Comparison of ENCODE assay signal across 8 cellular contexts in the genomic region with DNA sequence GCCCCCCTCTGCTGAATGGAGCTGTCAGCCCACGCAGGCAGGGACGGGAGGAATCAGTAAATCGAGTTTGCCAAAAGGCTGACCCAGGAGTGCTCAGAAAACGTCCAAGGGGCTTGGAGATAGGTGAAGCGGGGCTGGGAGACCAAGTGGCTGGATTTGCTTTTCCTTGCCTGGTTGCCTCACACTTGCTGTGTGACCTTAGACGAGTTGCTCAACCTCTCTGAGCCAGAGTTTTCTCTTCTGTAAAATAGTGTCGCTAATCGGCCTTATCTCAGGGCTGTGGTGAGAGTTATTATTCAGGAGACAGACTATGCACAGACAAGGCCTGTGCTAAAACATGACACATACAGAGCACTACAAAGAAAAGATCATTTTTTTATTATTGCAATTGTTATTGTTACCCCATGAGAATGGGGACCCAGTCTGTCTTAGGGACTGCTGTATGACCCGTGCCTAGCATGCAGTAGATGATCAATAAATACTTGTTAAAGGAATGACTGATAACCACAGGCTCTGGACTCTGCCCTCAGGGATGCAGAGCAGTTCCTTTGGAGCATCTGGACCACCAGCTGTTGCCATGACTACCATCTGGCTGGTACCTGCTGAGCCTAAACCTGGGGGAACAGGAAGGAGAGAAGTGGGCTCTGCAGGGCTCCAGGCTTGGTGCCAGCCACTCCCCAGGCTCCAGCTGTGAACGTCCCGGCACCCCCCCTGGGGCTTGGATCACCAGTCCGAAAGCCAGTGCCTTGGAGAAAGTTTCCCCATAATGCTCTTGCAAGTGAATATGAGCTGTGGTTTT. TPM values are rescaled to one million over a fixed set of nuclear protein-coding genes. Genes with fewer than 3 reads are reported as not detected.
DNase-seq lines count a peak whose midpoint lies in the region; ATAC-seq, FAIRE-seq and TF ChIP-seq lines count a peak whose summit lies in the region.

No MANE protein-coding gene starts in this region.

- TF ChIP-seq CTCF in heart left ventricle (IDR thresholded peaks at IDR 0.05), result no peak

- peak overlapping the region; percentile 62 for H3K27ac Mint-ChIP-seq in activated T-helper 1 cell treated with anti-CD3 and anti-CD28 coated beads, Interleukin-12 subunit alpha, Interleukin-12 subunit beta, Interleukin-2, Interleukin-4 antibody, amounts not matched to agents 30 ng/mL and 10 ng/mL and 1 ng/mL, durations not matched to agents 14 hours and 24 hours and 36 hours

- WGBS in heart left ventricle, 4 donors, result 27 to 37% (median 32%) methylated on average over 12 of the region's 12 CpGs

- H3K4me1 Mint-ChIP-seq in activated T-helper 1 cell treated with anti-CD3 and anti-CD28 coated beads, Interleukin-12 subunit alpha, Interleukin-12 subunit beta, Interleukin-2, Interleukin-4 antibody, amounts not matched to agents 30 ng/mL and 10 ng/mL and 1 ng/mL, durations not matched to agents 14 hours and 24 hours and 36 hours (ENCODE audit: low read depth), result peaks cover 18% of the 10 kb centered on the region

- H3K4me3 ChIP-seq in heart left ventricle, result peak overlapping the region; percentile 32 to 77 (median 58)

- peaks cover 26% of the 10 kb centered on the region for H3K27me3 Mint-ChIP-seq in activated T-helper 1 cell treated with anti-CD3 and anti-CD28 coated beads, Interleukin-12 subunit alpha, Interleukin-12 subunit beta, Interleukin-2, Interleukin-4 antibody, amounts not matched to agents 30 ng/mL and 10 ng/mL and 1 ng/mL, durations not matched to agents 14 hours and 24 hours and 36 hours (ENCODE audit: insufficient read depth)

- peaks cover 0 to 44% (median 7%) of the 10 kb centered on the region in 9 donors for H3K27me3 ChIP-seq in heart left ventricle

- FAIRE-seq in urothelium cell line (lab: Jason Lieb, UNC), result no peak

- intact Hi-C loops in heart left ventricle (cut with DNase I), result loop anchor here in 6 of 10 donors (1.0 to 5.0 kb wide), 4 partner anchors 66 to 121 kb away; a partner anchor contains a TSS
- intact Hi-C loops in Right ventricle myocardium inferior (cut with DNase I), result no loop called here
- intact Hi-C loops in activated T-helper 1 cell treated with anti-CD3 and anti-CD28 coated beads, Interleukin-12 subunit alpha, Interleukin-12 subunit beta, Interleukin-2, Interleukin-4 antibody, amounts not matched to agents 30 ng/mL and 10 ng/mL and 1 ng/mL, durations not matched to agents 14 hours and 24 hours and 36 hours (cut with micrococcal nuclease), result loop anchor here (1.0 to 10.0 kb wide), 2 partner anchors 121 to 1778 kb away; no protein-coding TSS in a partner anchor

- DNase-seq in heart left ventricle, result no peak
- DNase-seq in Right ventricle myocardium inferior (ENCODE audit: missing footprints), result no peak
- no peak for DNase-seq in activated T-helper 1 cell treated with anti-CD3 and anti-CD28 coated beads, Interleukin-12 subunit alpha, Interleukin-12 subunit beta, Interleukin-2, Interleukin-4 antibody, amounts not matched to agents 30 ng/mL and 10 ng/mL and 1 ng/mL, durations not matched to agents 14 hours and 24 hours and 36 hours (ENCODE audit: low spot score)
- peak; percentile 4 for DNase-seq in kidney tubule cell (ENCODE audit: low spot score)
- peak; percentile 56 for DNase-seq in urothelium cell line (ENCODE audit: low spot score)
- DNase-seq in GM19238 (ENCODE audit: insufficient read length, low spot score), result no peak
- no peak for DNase-seq in SW 1271 (lab: John Stamatoyannopoulos, UW)

- peaks cover 4% of the 10 kb centered on the region for H3K36me3 Mint-ChIP-seq in activated T-helper 1 cell treated with anti-CD3 and anti-CD28 coated beads, Interleukin-12 subunit alpha, Interleukin-12 subunit beta, Interleukin-2, Interleukin-4 antibody, amounts not matched to agents 30 ng/mL and 10 ng/mL and 1 ng/mL, durations not matched to agents 14 hours and 24 hours and 36 hours (ENCODE audit: low read depth)

- no peaks in the 10 kb centered on the region for H3K9me3 Mint-ChIP-seq in activated T-helper 1 cell treated with anti-CD3 and anti-CD28 coated beads, Interleukin-12 subunit alpha, Interleukin-12 subunit beta, Interleukin-2, Interleukin-4 antibody, amounts not matched to agents 30 ng/mL and 10 ng/mL and 1 ng/mL, durations not matched to agents 14 hours and 24 hours and 36 hours

- peaks cover 0 to 38% (median 15%) of the 10 kb centered on the region in 12 donors for H3K4me1 ChIP-seq in heart left ventricle

- no peaks in the 10 kb centered on the region for H3K9me3 ChIP-seq in heart left ventricle

- ATAC-seq in heart left ventricle (no peak), Right ventricle myocardium inferior (no peak), HG03439 (IDR thresholded peaks at IDR 0.05; ENCODE audit: unreplicated experiment) (no peak)

- peak overlapping the region; percentile 76 for H3K4me3 Mint-ChIP-seq in activated T-helper 1 cell treated with anti-CD3 and anti-CD28 coated beads, Interleukin-12 subunit alpha, Interleukin-12 subunit beta, Interleukin-2, Interleukin-4 antibody, amounts not matched to agents 30 ng/mL and 10 ng/mL and 1 ng/mL, durations not matched to agents 14 hours and 24 hours and 36 hours

- peak overlapping the region in 5 of 12 donors; percentile 13 to 60 (median 47) for H3K27ac ChIP-seq in heart left ventricle

- no peaks in the 10 kb centered on the region for H3K36me3 ChIP-seq in heart left ventricle

- TF ChIP-seq POLR2A in heart left ventricle (IDR thresholded peaks at IDR 0.05), result no peak

RNA-seq across cellular contexts. Expression of a gene that starts 0.9 kb away (rescaled TPM):
- 1 to 10 TPM in 2 of 9 donors, under 1 TPM in 7; 0.12 to 2.2 (median 0.39) TPM for total RNA-seq in heart left ventricle
- under 1 TPM; 0.23 to 0.33 TPM for polyA plus RNA-seq in heart left ventricle
- 0.32 TPM for total RNA-seq in Right ventricle myocardium inferior
- 1.1 TPM in 2 replicates for total RNA-seq in activated T-helper 1 cell treated with anti-CD3 and anti-CD28 coated beads, Interleukin-12 subunit alpha, Interleukin-12 subunit beta, Interleukin-2, Interleukin-4 antibody, amounts not matched to agents 30 ng/mL and 10 ng/mL and 1 ng/mL, durations not matched to agents 14 hours and 24 hours and 36 hours

RNA-seq across cellular contexts. Expression of a gene that starts 31.4 kb away (rescaled TPM):
- 10 to 100 TPM in 8 of 9 donors, 1 to 10 TPM in 1; 7.3 to 62.3 (median 28.7) TPM for total RNA-seq in heart left ventricle
- polyA plus RNA-seq in heart left ventricle, result 10 to 100 TPM; 11.0 to 92.3 TPM
- 13.6 TPM for total RNA-seq in Right ventricle myocardium inferior
- not detected in 2 replicates for total RNA-seq in activated T-helper 1 cell treated with anti-CD3 and anti-CD28 coated beads, Interleukin-12 subunit alpha, Interleukin-12 subunit beta, Interleukin-2, Interleukin-4 antibody, amounts not matched to agents 30 ng/mL and 10 ng/mL and 1 ng/mL, durations not matched to agents 14 hours and 24 hours and 36 hours

Comparison
In these comparisons a context has a peak if more than half of its experiments do, and no peak if none do; other contexts are left out.
1. DNase-seq: peak in kidney tubule cell (single experiment) and urothelium cell line (single experiment); none in heart left ventricle (0 of 5), Right ventricle myocardium inferior (single experiment), activated T-helper 1 cell treated with anti-CD3 and anti-CD28 coated beads, Interleukin-12 subunit alpha, Interleukin-12 subunit beta, Interleukin-2, Interleukin-4 antibody, amounts not matched to agents 30 ng/mL and 10 ng/mL and 1 ng/mL, durations not matched to agents 14 hours and 24 hours and 36 hours (single experiment), GM19238 (single experiment) and SW 1271 (0 of 2).